ENCODE assay signal across 10 cellular contexts in genomic region chr2:85854166-85854509, GRCh38. TPM values are rescaled to one million over a fixed set of nuclear protein-coding genes. Genes with fewer than 3 reads are reported as not detected.
DNase-seq lines count a peak whose midpoint lies in the region; ATAC-seq and TF ChIP-seq lines count a peak whose summit lies in the region.
"Had no signal": no experiment of that assay in that cellular context is flagged by ENCODE, and none has a peak within 500 bp of the region (broad histone marks: within the 10 kb centered on the region; RNA-seq: fewer than 3 reads in every experiment).

No MANE protein-coding gene starts in this region.

- peak; percentile 24 for ATAC-seq in HG03442 (IDR thresholded peaks at IDR 0.05; ENCODE audit: unreplicated experiment)

- H3K27me3 ChIP-seq in dorsolateral prefrontal cortex = no peaks in the 10 kb centered on the region
- no peaks in the 10 kb centered on the region for H3K27me3 ChIP-seq in thymus (ENCODE audit: control insufficient read depth, insufficient read depth)
- H3K27me3 ChIP-seq in BE2C = no peaks in the 10 kb centered on the region
- H3K27me3 ChIP-seq: testis had no signal

- H3K4me1 ChIP-seq in thymus (ENCODE audit: control insufficient read depth, insufficient read depth, low read length) (peaks cover 26% of the 10 kb centered on the region), BE2C (no peaks in the 10 kb centered on the region)

- intact Hi-C loops in dorsolateral prefrontal cortex (cut with DNase I) = no loop called here

- H3K36me3 ChIP-seq in thymus (ENCODE audit: control insufficient read depth, insufficient read depth) (peaks cover 44% of the 10 kb centered on the region), BE2C (no peaks in the 10 kb centered on the region)

- TF ChIP-seq CTCF in dorsolateral prefrontal cortex (IDR thresholded peaks at IDR 0.05 in 54 of 56, conservative IDR thresholded peaks at IDR 0.05 in 2 of 56; ENCODE audit: low read depth in 1 of 56, partially characterized antibody in 56 of 56) (no peak), BE2C (IDR thresholded peaks at IDR 0.05; ENCODE audit: low read depth, low read length) (no peak)

- peak; percentile 72 for DNase-seq in activated CD8-positive, alpha-beta memory T cell treated with anti-CD3 and anti-CD28 coated beads for 24 hours
- no peak for DNase-seq in activated CD8-positive, alpha-beta memory T cell treated with anti-CD3 and anti-CD28 coated beads, Interleukin-2, amount 50 U/mL, for 48 hours
- DNase-seq in dorsolateral prefrontal cortex = no peak
- DNase-seq in NCI-H524 treated with DMSO at 0.1 percent for 48 hours (lab: John Stamatoyannopoulos, UW) = no peak
- no peak for DNase-seq in COR-L47 (lab: John Stamatoyannopoulos, UW)
- DNase-seq in BE2C = no peak
- DNase-seq: NCI-H1694, testis had no signal

- H3K27ac ChIP-seq in dorsolateral prefrontal cortex (peak overlapping the region in 52 of 59 donors; percentile 1 to 90 (median 76)), thymus (ENCODE audit: low read depth) (peak overlapping the region; percentile 99)

- peak overlapping the region in 7 of 59 donors; percentile 3 to 42 (median 20) for H3K4me3 ChIP-seq in dorsolateral prefrontal cortex
- H3K4me3 ChIP-seq in thymus (ENCODE audit: low read length) = peak overlapping the region; percentile 25
- H3K4me3 ChIP-seq in BE2C (ENCODE audit: low read depth, low read length) = no peak overlapping the region
- H3K4me3 ChIP-seq: testis had no signal

- WGBS in thymus = 43% methylated on average over 3 of the region's 3 CpGs

- H3K9me3 ChIP-seq in thymus (ENCODE audit: control insufficient read depth) (no peaks in the 10 kb centered on the region), BE2C (no peaks in the 10 kb centered on the region)
- H3K9me3 ChIP-seq: testis had no signal

RNA-seq across cellular contexts. Expression of gene ST3GAL5, which starts 34.7 kb away (rescaled TPM):
- 100 to 1,000 TPM in 11 of 120 experiments, 10 to 100 TPM in 109; 56.0 to 109 (median 86.7) TPM for total RNA-seq in dorsolateral prefrontal cortex
- 39.2 TPM for polyA plus RNA-seq in thymus
- polyA plus RNA-seq in BE2C (2012; ENCODE audit: insufficient read depth, insufficient read length, low read depth) = 11.0 TPM
